In genomic region chr19:40191836-40192646, GRCh38 we compare ENCODE assay signal across 8 cellular contexts. TPM values are rescaled to one million over a fixed set of nuclear protein-coding genes. Genes with fewer than 3 reads are reported as not detected.
A peak's percentile ranks its signal among the peaks of the same experiment; 100 is the strongest.
DNase-seq lines count a peak whose midpoint lies in the region; ATAC-seq and TF ChIP-seq lines count a peak whose summit lies in the region.

No MANE protein-coding gene starts in this region.

- H3K9ac ChIP-seq in BLaER1 treated with 17β-estradiol and CSF1 and Interleukin-3, amounts not matched to agents 10 nM and 100 nM = peak overlapping the region; percentile 82 to 94 (median 88)

- no peaks in the 10 kb centered on the region; a peak in 1 of 22 replicates for H3K36me3 ChIP-seq in BLaER1 treated with 17β-estradiol and CSF1 and Interleukin-3, amounts not matched to agents 10 nM and 100 nM
- no peaks in the 10 kb centered on the region for H3K36me3 ChIP-seq in osteoblast (ENCODE audit: insufficient read depth, low read length)

- peak overlapping the region; percentile 69 to 99 (median 92) for H3K4me3 ChIP-seq in BLaER1 treated with 17β-estradiol and CSF1 and Interleukin-3, amounts not matched to agents 10 nM and 100 nM
- H3K4me3 ChIP-seq in foreskin fibroblast (ENCODE audit: low read depth in 1 of 2, low read length in 2 of 2) (peak overlapping the region; percentile 61 to 82), osteoblast (ENCODE audit: insufficient read depth, low read length) (peak overlapping the region; percentile 95)

- peak; percentile 70 for DNase-seq in activated CD8-positive, alpha-beta memory T cell treated with anti-CD3 and anti-CD28 coated beads for 24 hours
- DNase-seq in foreskin fibroblast = peak; percentile 13 to 59
- peak; percentile 89 for DNase-seq in osteoblast (ENCODE audit: insufficient read length, low spot score, missing footprints)
- no peak for DNase-seq in NCI-H1436 (lab: John Stamatoyannopoulos, UW)
- DNase-seq in posterior vena cava (ENCODE audit: low spot score) = no peak

- peak overlapping the region in 10 of 11 experiments; percentile 24 to 91 (median 82); a peak in 11 of 22 replicates for H3K27ac ChIP-seq in BLaER1 treated with 17β-estradiol and CSF1 and Interleukin-3, amounts not matched to agents 10 nM and 100 nM
- peak overlapping the region; percentile 36 for H3K27ac ChIP-seq in osteoblast (ENCODE audit: low read depth, low read length)

- peaks cover 6% of the 10 kb centered on the region for H3K79me2 ChIP-seq in osteoblast (ENCODE audit: insufficient read depth, low read length)

- H4K20me1 ChIP-seq in BLaER1 treated with 17β-estradiol and CSF1 and Interleukin-3, amounts not matched to agents 10 nM and 100 nM = peaks cover 0 to 9% (median 0%) of the 10 kb centered on the region in 11 experiments; a peak in 1 of 22 replicates
- peaks cover 10% of the 10 kb centered on the region for H4K20me1 ChIP-seq in osteoblast (ENCODE audit: insufficient read depth, low read length)

- H2AFZ ChIP-seq in osteoblast (ENCODE audit: low read length) = peak overlapping the region; percentile 22

- peak; percentile 18 for ATAC-seq in GM18517 (IDR thresholded peaks at IDR 0.05; ENCODE audit: unreplicated experiment)

- TF ChIP-seq CTCF in foreskin fibroblast (IDR thresholded peaks at IDR 0.05; ENCODE audit: low read depth, low read length) (no peak), osteoblast (IDR thresholded peaks at IDR 0.05; ENCODE audit: extremely low read depth, low read depth, low read length) (no peak)

- intact Hi-C loops in posterior vena cava (cut with DNase I) = no loop called here

- H3K4me2 ChIP-seq in BLaER1 treated with 17β-estradiol and CSF1 and Interleukin-3, amounts not matched to agents 10 nM and 100 nM = peak overlapping the region; percentile 95 to 99 (median 98)
- H3K4me2 ChIP-seq in osteoblast (ENCODE audit: insufficient read depth, low read length) = peak overlapping the region; percentile 82

- H3K4me1 ChIP-seq in BLaER1 treated with 17β-estradiol and CSF1 and Interleukin-3, amounts not matched to agents 10 nM and 100 nM = peaks cover 19 to 31% (median 24%) of the 10 kb centered on the region in 10 experiments
- H3K4me1 ChIP-seq in osteoblast (ENCODE audit: insufficient read depth, low read length) = peaks cover 14% of the 10 kb centered on the region

- TF ChIP-seq RAD21 in Ishikawa (IDR thresholded peaks at IDR 0.05; ENCODE audit: low read depth) = peak; percentile 7; the same call in 1 of the 2 replicates

- H3K9me3 ChIP-seq in BLaER1 treated with 17β-estradiol and CSF1 and Interleukin-3, amounts not matched to agents 10 nM and 100 nM (replicated peaks in 1 of 11) = no peaks in the 10 kb centered on the region
- no peaks in the 10 kb centered on the region for H3K9me3 ChIP-seq in osteoblast (ENCODE audit: low read depth, low read length)

- no peaks in the 10 kb centered on the region for H3K27me3 ChIP-seq in BLaER1 treated with 17β-estradiol and CSF1 and Interleukin-3, amounts not matched to agents 10 nM and 100 nM
- H3K27me3 ChIP-seq in osteoblast (ENCODE audit: insufficient read depth, low read length) = no peaks in the 10 kb centered on the region

- TF ChIP-seq EP300 in Ishikawa (IDR thresholded peaks at IDR 0.05; ENCODE audit: borderline replicate concordance) = no peak

TF ChIP-seq in Ishikawa, 13 proteins besides CTCF, POLR2A, EP300 and RAD21:
- no peak for TF ChIP-seq TEAD4 (IDR thresholded peaks at IDR 0.05)
- no peak for TF ChIP-seq CREB1 (IDR thresholded peaks at IDR 0.05; ENCODE audit: low read depth)
- TF ChIP-seq NFIC (IDR thresholded peaks at IDR 0.05) = no peak
- TF ChIP-seq ZBTB7A (IDR thresholded peaks at IDR 0.05; ENCODE audit: low read depth) = peak; percentile 91
- TF ChIP-seq YY1 (IDR thresholded peaks at IDR 0.05; ENCODE audit: low read depth) = no peak
- no peak for TF ChIP-seq USF1 (IDR thresholded peaks at IDR 0.05)
- no peak for TF ChIP-seq TAF1 (IDR thresholded peaks at IDR 0.05; ENCODE audit: low read depth)
- no peak for TF ChIP-seq MAX (IDR thresholded peaks at IDR 0.05)
- TF ChIP-seq EGR1 (IDR thresholded peaks at IDR 0.05) = peak; percentile 59; the same call in 1 of the 2 replicates

RNA-seq across cellular contexts. Expression of gene MAP3K10, which starts 0.8 kb away (rescaled TPM):
- total RNA-seq in osteoblast = 8.3 and 9.8 TPM in 2 replicates
- 10 to 100 TPM; 16.9 to 21.5 TPM for total RNA-seq in posterior vena cava

RNA-seq across cellular contexts. Expression of gene TTC9B, which starts 26.1 kb away (rescaled TPM):
- not detected in 2 replicates for total RNA-seq in osteoblast
- total RNA-seq in posterior vena cava = not detected

RNA-seq across cellular contexts. Expression of gene CCNP, which starts 34.4 kb away (rescaled TPM):
- total RNA-seq in osteoblast (0.29 TPM in 1 of 2 replicates, not detected in the other), posterior vena cava (under 1 TPM in 1 of 2 donors, not detected in 1; 0.42 TPM)

Comparison
In these comparisons a context has a peak if more than half of its experiments do, and no peak if none do; other contexts are left out.
1. DNase-seq: peak in activated CD8-positive, alpha-beta memory T cell treated with anti-CD3 and anti-CD28 coated beads for 24 hours (single experiment), foreskin fibroblast (2 of 2) and osteoblast (single experiment); none in NCI-H1436 (single experiment) and posterior vena cava (single experiment).
2. Peak in every context shown above with its lines, with median percentiles within 50 percentile points of each other: H3K4me3 ChIP-seq.